ENCODE assay signal across 8 cellular contexts in the genomic region with DNA sequence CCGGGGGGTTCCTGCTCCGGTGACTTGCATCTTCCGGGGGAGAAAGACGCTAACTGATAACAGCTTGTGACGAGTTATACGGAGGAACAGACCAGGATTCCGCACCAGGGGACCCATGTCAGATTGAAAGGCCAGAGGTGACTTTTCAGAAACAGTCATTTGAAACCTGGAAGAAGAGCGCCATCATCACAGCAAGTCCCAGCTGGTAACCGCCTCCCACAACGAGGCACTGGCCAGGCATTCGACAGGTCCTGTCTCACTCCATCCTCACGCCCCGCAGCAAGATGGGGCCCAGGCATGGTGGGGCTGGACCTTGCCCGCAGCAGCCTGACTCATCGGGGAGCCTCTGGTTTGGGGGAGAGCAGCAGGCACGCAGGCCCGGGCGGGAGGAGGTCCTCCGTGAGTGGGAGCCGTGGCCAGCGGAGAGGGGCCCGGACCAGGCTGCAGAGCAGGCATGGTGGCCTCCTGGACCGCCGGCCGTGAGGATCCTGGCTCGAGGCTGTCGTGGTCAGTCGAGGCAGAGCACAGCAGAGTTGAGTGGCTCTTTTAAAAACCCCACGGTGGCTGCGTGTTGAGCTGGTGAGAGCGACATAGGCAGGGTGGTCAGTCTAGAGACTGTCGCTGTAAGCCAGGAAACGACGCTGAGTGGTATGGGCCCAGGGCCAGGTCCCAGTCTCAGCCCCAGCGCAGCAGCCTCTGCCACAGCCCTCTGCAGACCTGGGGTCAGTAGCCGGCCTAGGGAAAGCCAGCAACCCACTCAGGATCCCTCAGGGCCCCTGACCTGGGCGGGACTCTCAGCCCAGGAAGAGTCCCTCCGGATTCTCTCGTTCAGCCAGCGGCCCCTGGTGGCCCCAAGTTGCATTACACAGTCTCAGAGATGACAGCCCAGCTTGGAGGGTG.
DNase-seq lines count a peak whose midpoint lies in the region; ATAC-seq and TF ChIP-seq lines count a peak whose summit lies in the region.

No MANE protein-coding gene starts in this region.

- intact Hi-C loops in lower leg skin (cut with DNase I; ENCODE audit: low total_unique reads), result no loop called here

- peak; percentile 72 for ATAC-seq in GM18505 (IDR thresholded peaks at IDR 0.05; ENCODE audit: unreplicated experiment)
- peak; percentile 87 for ATAC-seq in HG02884 (IDR thresholded peaks at IDR 0.05; ENCODE audit: unreplicated experiment)

- WGBS in lower leg skin, 2 donors, result 56 to 63% methylated on average over 27 to 39 of the region's 40 CpGs

- no peak for DNase-seq in AG04449 (ENCODE audit: low read depth, low spot score)
- peak; percentile 82 to 90 (median 87) for DNase-seq in NCI-H1417 (lab: John Stamatoyannopoulos, UW)
- DNase-seq in cerebellar cortex (ENCODE audit: low spot score), result peak; percentile 78
- peak; percentile 62 to 95 for DNase-seq in lower leg skin (ENCODE audit: low spot score in 2 of 2)
- DNase-seq in stimulated activated CD4-positive, alpha-beta T cell treated with anti-CD3 and anti-CD28 coated beads, TNF-alpha, amount 100 ng/mL, for 48 hours (ENCODE audit: low read depth in 3 of 3), result peak; percentile 33 to 73 (median 56)

- H3K4me3 ChIP-seq in AG04449 (ENCODE audit: low read depth, low read length) (no peak overlapping the region), WI38 (ENCODE audit: low read depth, low read length) (no peak overlapping the region), lower leg skin (ENCODE audit: low read depth, poor library complexity, severe bottlenecking) (no peak overlapping the region)

- TF ChIP-seq CTCF in AG04449 (IDR thresholded peaks at IDR 0.05; ENCODE audit: insufficient read depth, low read length, missing control alignments) (peak; percentile 88), WI38 (IDR thresholded peaks at IDR 0.05; ENCODE audit: low read depth, low read length) (peak; percentile 96), lower leg skin (IDR thresholded peaks at IDR 0.05) (peak in 1 of 3 donors; percentile 51)

- CTCF ChIA-PET in AG04449 (lab: Yijun Ruan, JAX), result interaction anchor here (0.7 to 5.0 kb wide), 26 partner anchors 9 to 1400 kb away, joined by 3 to 67 read pairs (median 4); no protein-coding TSS in a partner anchor

- TF ChIP-seq POLR2A in GM18505 (IDR thresholded peaks at IDR 0.05; ENCODE audit: borderline replicate concordance, extremely low read depth, insufficient read depth, insufficient read length) (peak; percentile 18), lower leg skin (IDR thresholded peaks at IDR 0.05) (no peak)

- POLR2A ChIA-PET in AG04449 (lab: Yijun Ruan, JAX), result no interaction called here
